Comparison of ENCODE assay signal across 1 cellular context in genomic region chr10:61963669-61964058, GRCh38.
TF ChIP-seq lines count a peak whose summit lies in the region.

No MANE protein-coding gene starts in this region.

TF ChIP-seq in IMR-90, 13 proteins besides CTCF, POLR2A, EP300 and RAD21 (continued from another document):
- TF ChIP-seq MAZ (IDR thresholded peaks at IDR 0.05; ENCODE audit: borderline replicate concordance, low read depth, low read length), result no peak
- no peak for TF ChIP-seq USF2 (IDR thresholded peaks at IDR 0.05; ENCODE audit: low read depth, low read length)
- no peak for TF ChIP-seq MXI1 (IDR thresholded peaks at IDR 0.05; ENCODE audit: borderline replicate concordance, low read depth, low read length)
